ENCODE assay signal across 8 cellular contexts in genomic region chr9:67724885-67725284, GRCh38.
DNase-seq lines count a peak whose midpoint lies in the region; ATAC-seq and TF ChIP-seq lines count a peak whose summit lies in the region.
"Not testable (repeated sequence)": the region's sequence is repeated elsewhere in the genome, so short reads cannot be mapped to it uniquely, and the experiment has no call there.

No MANE protein-coding gene starts in this region.

- DNase-seq in T-cell (peak in 19 of 34 experiments; percentile 0 to 30 (median 17)), colonic mucosa (peak; percentile 70), left ventricle myocardium superior (peak; percentile 35), natural killer cell (peak; percentile 16), upper lobe of left lung (peak; percentile 21 to 28)
- DNase-seq in activated CD4-positive, alpha-beta memory T cell treated with anti-CD3 and anti-CD28 coated beads for 36 hours: peak; percentile 59
- peak; percentile 79 for DNase-seq in activated effector memory CD4-positive, alpha-beta T cell treated with anti-CD3 and anti-CD28 coated beads, Interleukin-2, amount 50 U/mL, for 16 hours
- peak; percentile 51 for DNase-seq in stimulated activated CD4-positive, alpha-beta T cell treated with anti-CD3 and anti-CD28 coated beads, Interleukin-4, amount 100 ng/mL, for 1 hour

- H3K27me3 Mint-ChIP-seq in T-cell; activated CD4-positive, alpha-beta memory T cell treated with anti-CD3 and anti-CD28 coated beads for 36 hours; natural killer cell (ENCODE audit: low read depth in 2 of 2): not testable (repeated sequence)

- H3K4me1 Mint-ChIP-seq in T-cell; activated CD4-positive, alpha-beta memory T cell treated with anti-CD3 and anti-CD28 coated beads for 36 hours (ENCODE audit: low read depth); natural killer cell: not testable (repeated sequence)

- H3K4me1 ChIP-seq in colonic mucosa, upper lobe of left lung: not testable (repeated sequence)

- not testable (repeated sequence) for TF ChIP-seq EP300 in upper lobe of left lung (IDR thresholded peaks at IDR 0.05)

- H3K9me3 Mint-ChIP-seq in T-cell; activated CD4-positive, alpha-beta memory T cell treated with anti-CD3 and anti-CD28 coated beads for 36 hours; natural killer cell: not testable (repeated sequence)

- H3K27ac ChIP-seq in colonic mucosa, upper lobe of left lung: not testable (repeated sequence)

- TF ChIP-seq CTCF in colonic mucosa (IDR thresholded peaks at IDR 0.05); natural killer cell (IDR thresholded peaks at IDR 0.05); upper lobe of left lung (IDR thresholded peaks at IDR 0.05): not testable (repeated sequence)

- intact Hi-C loops in activated CD4-positive, alpha-beta memory T cell treated with anti-CD3 and anti-CD28 coated beads for 36 hours (cut with micrococcal nuclease); colonic mucosa (cut with DNase I); left ventricle myocardium superior (cut with micrococcal nuclease); natural killer cell (cut with micrococcal nuclease): not testable (repeated sequence)

- CTCF ChIA-PET in T-cell (lab: Charles Lee); activated CD4-positive, alpha-beta memory T cell treated with anti-CD3 and anti-CD28 coated beads for 36 hours (lab: Charles Lee): not testable (repeated sequence)

- H3K36me3 ChIP-seq in colonic mucosa, upper lobe of left lung: not testable (repeated sequence)

- H3K27me3 ChIP-seq in colonic mucosa, upper lobe of left lung: not testable (repeated sequence)

- POLR2A ChIA-PET in T-cell (lab: Charles Lee); activated CD4-positive, alpha-beta memory T cell treated with anti-CD3 and anti-CD28 coated beads for 36 hours (lab: Charles Lee): not testable (repeated sequence)

- not testable (repeated sequence) for H3K36me3 Mint-ChIP-seq in T-cell; activated CD4-positive, alpha-beta memory T cell treated with anti-CD3 and anti-CD28 coated beads for 36 hours; natural killer cell

- ATAC-seq in T-cell (replicated peaks in 1 of 4); natural killer cell; upper lobe of left lung (ENCODE audit: low FRiP score in 2 of 2): not testable (repeated sequence)
- peak; percentile 9 for ATAC-seq in left ventricle myocardium superior

- not testable (repeated sequence) for H3K4me3 ChIP-seq in colonic mucosa
- peak overlapping the region in 2 of 4 donors; percentile 33 to 38 for H3K4me3 ChIP-seq in upper lobe of left lung

- not testable (repeated sequence) for H3K4me3 Mint-ChIP-seq in T-cell; activated CD4-positive, alpha-beta memory T cell treated with anti-CD3 and anti-CD28 coated beads for 36 hours; natural killer cell

- H3K9ac ChIP-seq in colonic mucosa (ENCODE audit: low read depth in 2 of 2, low read length in 2 of 2): not testable (repeated sequence)

- H3K27ac Mint-ChIP-seq in T-cell; activated CD4-positive, alpha-beta memory T cell treated with anti-CD3 and anti-CD28 coated beads for 36 hours; natural killer cell: not testable (repeated sequence)

- not testable (repeated sequence) for TF ChIP-seq POLR2A in upper lobe of left lung (IDR thresholded peaks at IDR 0.05)

- 66% methylated on average over 4 of the region's 11 CpGs; no CpG with 5 or more reads in 1 of the 2 donors for WGBS in upper lobe of left lung, 2 donors

- not testable (repeated sequence) for H3K9me3 ChIP-seq in colonic mucosa, upper lobe of left lung

Comparison
In these comparisons a context has a peak if more than half of its experiments do, and no peak if none do; other contexts are left out.
1. DNase-seq: peak in every context shown above with its lines; median percentile 79 in activated effector memory CD4-positive, alpha-beta T cell treated with anti-CD3 and anti-CD28 coated beads, Interleukin-2, amount 50 U/mL, for 16 hours; 70 in colonic mucosa; 59 in activated CD4-positive, alpha-beta memory T cell treated with anti-CD3 and anti-CD28 coated beads for 36 hours; 51 in stimulated activated CD4-positive, alpha-beta T cell treated with anti-CD3 and anti-CD28 coated beads, Interleukin-4, amount 100 ng/mL, for 1 hour; 35 in left ventricle myocardium superior; 24 in upper lobe of left lung; 17 in T-cell; 16 in natural killer cell.